In the genomic region with DNA sequence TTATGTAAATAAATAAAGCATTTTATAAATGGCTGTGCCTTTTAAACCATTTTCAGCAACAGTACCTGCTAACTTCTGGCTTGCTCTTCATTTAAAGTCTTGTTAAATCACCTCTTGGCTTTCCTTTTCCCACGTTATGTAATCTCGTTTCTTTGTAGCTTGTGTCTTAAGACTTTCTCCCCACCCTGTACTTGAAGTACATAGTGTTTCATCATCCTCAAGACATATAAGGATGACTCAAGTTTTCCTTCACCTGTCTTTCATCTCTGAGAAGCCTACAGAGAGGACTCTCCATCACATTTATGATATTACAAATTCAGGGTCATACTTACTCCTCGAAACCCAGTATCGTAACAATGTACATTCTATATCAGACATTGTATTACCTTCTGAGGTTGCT, we compare ENCODE assay signal across 24 cellular contexts.
"Had no signal": no experiment of that assay in that cellular context is flagged by ENCODE, and none has a peak within 500 bp of the region (broad histone marks: within the 10 kb centered on the region; RNA-seq: fewer than 3 reads in every experiment).

No MANE protein-coding gene starts in this region.

- H3K36me3 Mint-ChIP-seq: activated naive CD8-positive, alpha-beta T cell had no signal

- H3K36me3 ChIP-seq: brain microvascular endothelial cell, MG63 had no signal

- H3K27me3 ChIP-seq: brain microvascular endothelial cell, MG63 had no signal

- H3K27ac ChIP-seq: brain microvascular endothelial cell, KMS-11 had no signal

- H3K4me3 ChIP-seq: MG63 had no signal

- DNase-seq: activated B cell treated with CpG ODN at 0.5 μM for 24 hours; activated CD4-positive, alpha-beta T cell treated with anti-CD3 and anti-CD28 coated beads for 1 hour; activated CD4-positive, alpha-beta T cell treated with anti-CD3 and anti-CD28 coated beads, Interleukin-2, amount 50 U/mL, for 48 hours; activated CD8-positive, alpha-beta memory T cell treated with anti-CD3 and anti-CD28 coated beads for 24 hours; activated gamma-delta T cell; activated naive CD4-positive, alpha-beta T cell treated with anti-CD3 and anti-CD28 coated beads for 36 hours; activated T-cell treated with anti-CD3 and anti-CD28 coated beads, Interleukin-2, amount 50 U/mL, for 4 hours; brain microvascular endothelial cell; MG63; MV-4-11; NCI-H1105; NCI-H1436; NCI-H1694 treated with DMSO at 0.1 percent for 48 hours; NCI-H2029 treated with DMSO at 0.1 percent for 48 hours; NCI-H524; PC-3; SIG-M5; T-helper 2 cell; T1000 had no signal

- H3K4me3 Mint-ChIP-seq: activated B cell treated with CpG ODN at 0.5 μM for 24 hours; activated CD4-positive, alpha-beta T cell treated with anti-CD3 and anti-CD28 coated beads, Interleukin-2, amount 10 ng/mL, durations not matched to agents 24 days and 14 days; activated naive CD4-positive, alpha-beta T cell treated with anti-CD3 and anti-CD28 coated beads for 36 hours; activated naive CD8-positive, alpha-beta T cell; activated T-cell treated with anti-CD3 and anti-CD28 coated beads, Interleukin-2, amount 50 U/mL, for 4 hours; activated T-helper 17 cell treated with anti-CD3 and anti-CD28 coated beads, Interleukin-2, amount 50 U/mL, for 72 hours; IgD-negative memory B cell had no signal

- H3K4me2 ChIP-seq: KMS-11 had no signal

- H3K9ac ChIP-seq: KMS-11 had no signal

- H3K9me3 Mint-ChIP-seq: activated B cell treated with CpG ODN at 0.5 μM for 24 hours; activated naive CD4-positive, alpha-beta T cell treated with anti-CD3 and anti-CD28 coated beads for 36 hours; activated T-helper 17 cell treated with anti-CD3 and anti-CD28 coated beads, Interleukin-2, amount 50 U/mL, for 72 hours had no signal

- ATAC-seq: activated T-cell treated with anti-CD3 and anti-CD28 coated beads, Interleukin-2, amount 50 U/mL, for 4 hours; activated T-helper 17 cell treated with anti-CD3 and anti-CD28 coated beads, Interleukin-2, amount 50 U/mL, for 72 hours; PC-3 had no signal

- H3K9me3 ChIP-seq: MG63 had no signal

- H3K4me1 Mint-ChIP-seq: activated B cell treated with CpG ODN at 0.5 μM for 24 hours; activated T-helper 17 cell treated with anti-CD3 and anti-CD28 coated beads, Interleukin-2, amount 50 U/mL, for 72 hours; IgD-negative memory B cell had no signal

- H3K27ac Mint-ChIP-seq: activated B cell treated with CpG ODN at 0.5 μM for 24 hours; activated CD4-positive, alpha-beta T cell treated with anti-CD3 and anti-CD28 coated beads, Interleukin-2, amount 10 ng/mL, durations not matched to agents 24 days and 14 days; activated naive CD4-positive, alpha-beta T cell treated with anti-CD3 and anti-CD28 coated beads for 36 hours; activated naive CD8-positive, alpha-beta T cell; activated T-helper 17 cell treated with anti-CD3 and anti-CD28 coated beads, Interleukin-2, amount 50 U/mL, for 72 hours; IgD-negative memory B cell had no signal

- H3K27me3 Mint-ChIP-seq: activated B cell treated with CpG ODN at 0.5 μM for 24 hours; activated CD4-positive, alpha-beta T cell treated with anti-CD3 and anti-CD28 coated beads, Interleukin-2, amount 10 ng/mL, durations not matched to agents 24 days and 14 days; activated naive CD8-positive, alpha-beta T cell; activated T-helper 17 cell treated with anti-CD3 and anti-CD28 coated beads, Interleukin-2, amount 50 U/mL, for 72 hours; IgD-negative memory B cell had no signal
